Comparison of ENCODE assay signal across 8 cellular contexts in genomic region chr9:129036241-129036922, GRCh38. TPM values are rescaled to one million over a fixed set of nuclear protein-coding genes. Genes with fewer than 3 reads are reported as not detected.
A peak's percentile ranks its signal among the peaks of the same experiment; 100 is the strongest.
DNase-seq lines count a peak whose midpoint lies in the region; ATAC-seq, FAIRE-seq and TF ChIP-seq lines count a peak whose summit lies in the region.

MIGA2 (plus strand) TSS chr9:129036626; CDS start chr9:129040595, 3,969 bp downstream.

- H3K9me3 ChIP-seq in SU-DHL-6 (ENCODE audit: insufficient read depth, low read length) (no peaks in the 10 kb centered on the region), pancreas (no peaks in the 10 kb centered on the region), tibial nerve (no peaks in the 10 kb centered on the region)

- DNase-seq in NCI-H128 (lab: John Stamatoyannopoulos, UW; ENCODE audit: unreplicated experiment) = peak; percentile 97
- DNase-seq in activated naive CD8-positive, alpha-beta T cell treated with anti-CD3 and anti-CD28 coated beads, Interleukin-2, amount 50 U/mL, for 16 hours (ENCODE audit: low read depth, low spot score) = peak; percentile 94
- DNase-seq in Right ventricle myocardium inferior (ENCODE audit: missing footprints) = peak; percentile 99
- peak; percentile 92 to 99 (median 98) for DNase-seq in pancreas
- DNase-seq in tibial nerve (ENCODE audit: low spot score in 2 of 2) = peak; percentile 95 to 97

- peak; percentile 98 for ATAC-seq in HG02678 (IDR thresholded peaks at IDR 0.05; ENCODE audit: unreplicated experiment)
- ATAC-seq in Right ventricle myocardium inferior = peak; percentile 96
- peak; percentile 96 to 98 (median 98) for ATAC-seq in pancreas

- peak; percentile 89 to 91 for TF ChIP-seq EP300 in tibial nerve (IDR thresholded peaks at IDR 0.05)

- H3K4me1 ChIP-seq in pancreas (peaks cover 0 to 6% (median 0%) of the 10 kb centered on the region in 3 donors), tibial nerve (peaks cover 0 to 34% (median 14%) of the 10 kb centered on the region in 4 donors)

- H2AFZ ChIP-seq in SU-DHL-6 (ENCODE audit: low read depth, low read length, severe bottlenecking) = peak within 1 kb of the TSS; percentile 100

- H3K4me3 ChIP-seq in SU-DHL-6 (ENCODE audit: insufficient read depth, low read length, poor library complexity, severe bottlenecking) = peak within 1 kb of the TSS; percentile 76
- peak within 1 kb of the TSS; percentile 77 to 95 (median 82) for H3K4me3 ChIP-seq in pancreas
- peak within 1 kb of the TSS; percentile 70 to 96 (median 78) for H3K4me3 ChIP-seq in tibial nerve

- H3K27ac ChIP-seq in SU-DHL-6 (ENCODE audit: low read depth, low read length) = no peak within 1 kb of the TSS
- peak within 1 kb of the TSS; percentile 48 to 78 (median 64) for H3K27ac ChIP-seq in pancreas
- peak within 1 kb of the TSS; percentile 45 to 85 (median 78) for H3K27ac ChIP-seq in tibial nerve

- H3K36me3 ChIP-seq in SU-DHL-6 (ENCODE audit: low read length) (no peaks in the 10 kb centered on the region), pancreas (no peaks in the 10 kb centered on the region), tibial nerve (peaks cover 0 to 13% (median 6%) of the 10 kb centered on the region in 3 donors)

- TF ChIP-seq CTCF in SU-DHL-6 (IDR thresholded peaks at IDR 0.05; ENCODE audit: insufficient read depth, low read length, poor library complexity, severe bottlenecking) (no peak), pancreas (IDR thresholded peaks at IDR 0.05) (no peak), tibial nerve (IDR thresholded peaks at IDR 0.05) (peak in 1 of 5 experiments; percentile 51)

- peaks cover 4% of the 10 kb centered on the region for H3K79me2 ChIP-seq in SU-DHL-6 (ENCODE audit: insufficient read depth, low read length)

- TF ChIP-seq POLR2A in GM10847 (IDR thresholded peaks at IDR 0.05; ENCODE audit: extremely low read depth, insufficient read length) (peak; percentile 87), tibial nerve (IDR thresholded peaks at IDR 0.05) (peak; percentile 57 to 85)

- FAIRE-seq in pancreas (lab: Jason Lieb, UNC) = peak; percentile 81

- no peaks in the 10 kb centered on the region for H4K20me1 ChIP-seq in SU-DHL-6 (ENCODE audit: low read depth, low read length)

- no peaks in the 10 kb centered on the region for H3K9me2 ChIP-seq in SU-DHL-6 (replicated peaks; ENCODE audit: insufficient read depth, low read length)

- H3K27me3 ChIP-seq in SU-DHL-6 (ENCODE audit: low read length) (no peaks in the 10 kb centered on the region), pancreas (no peaks in the 10 kb centered on the region), tibial nerve (no peaks in the 10 kb centered on the region)

- intact Hi-C loops in Right ventricle myocardium inferior (cut with DNase I) (no loop called here), pancreas (cut with DNase I) (no loop called here)

- peak within 1 kb of the TSS; percentile 80 for H3K9ac ChIP-seq in SU-DHL-6 (ENCODE audit: low read length)

- WGBS in pancreas, 2 donors = 1% methylated on average over 47 to 49 of the region's 49 CpGs
- WGBS in tibial nerve, 2 donors = 0 to 1% methylated on average over 29 to 49 of the region's 49 CpGs

- peak within 1 kb of the TSS; percentile 85 for H3K4me2 ChIP-seq in SU-DHL-6 (ENCODE audit: low read depth, low read length, poor library complexity, severe bottlenecking)

- no peaks in the 10 kb centered on the region for H3F3A ChIP-seq in SU-DHL-6 (ENCODE audit: insufficient read depth)

RNA-seq across cellular contexts. Expression of gene MIGA2, which starts in this region (rescaled TPM):
- 38.2 TPM for total RNA-seq in Right ventricle myocardium inferior
- 10 to 100 TPM in 1 of 6 donors, 1 to 10 TPM in 5; 7.5 to 17.1 (median 9.3) TPM for total RNA-seq in pancreas
- polyA plus RNA-seq in pancreas = 10 to 100 TPM; 27.8 to 30.9 TPM
- total RNA-seq in tibial nerve = 10 to 100 TPM; 25.3 to 56.7 (median 34.2) TPM
